1 cellular context compared by ENCODE assay signal in the genomic region with DNA sequence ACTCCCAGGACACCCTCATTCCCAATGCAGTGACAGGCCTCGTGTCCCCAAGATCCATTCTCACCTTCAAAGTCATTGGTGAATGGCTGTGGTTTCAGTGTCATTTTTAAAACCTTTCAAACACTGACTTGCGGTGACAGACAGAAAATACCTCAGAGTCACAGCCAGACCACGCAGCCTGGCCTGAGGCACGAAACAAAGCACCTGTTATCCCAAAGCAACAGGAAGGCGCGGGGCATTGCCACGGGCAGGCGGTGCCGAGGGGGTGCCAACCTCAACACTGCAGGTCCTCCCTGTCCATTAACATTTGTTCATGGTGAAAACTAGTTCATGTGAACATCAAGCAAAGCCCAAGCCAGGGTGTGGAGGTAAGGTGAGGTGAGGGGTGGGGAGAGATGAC.
TF ChIP-seq lines count a peak whose summit lies in the region.

No MANE protein-coding gene starts in this region.

TF ChIP-seq in HepG2, 621 proteins besides CTCF, POLR2A, EP300 and RAD21:
- TF ChIP-seq HNRNPL (IDR thresholded peaks at IDR 0.05; ENCODE audit: low read depth, low read length) (no peak), ZBTB20 (CRISPR knock-in tag; IDR thresholded peaks at IDR 0.05; ENCODE audit: borderline replicate concordance, low read depth) (no peak), ZFYVE20 (CRISPR knock-in tag; IDR thresholded peaks at IDR 0.05; ENCODE audit: borderline replicate concordance, low read depth) (no peak), ZNF557 (CRISPR knock-in tag; IDR thresholded peaks at IDR 0.05) (no peak), NFE2L1 (CRISPR knock-in tag; IDR thresholded peaks at IDR 0.05; ENCODE audit: borderline replicate concordance) (no peak), MYNN (CRISPR knock-in tag; IDR thresholded peaks at IDR 0.05; ENCODE audit: low read depth) (no peak), ZNF121 (CRISPR knock-in tag; IDR thresholded peaks at IDR 0.05) (no peak), ISL2 (CRISPR knock-in tag; IDR thresholded peaks at IDR 0.05) (no peak), LCORL (IDR thresholded peaks at IDR 0.05) (no peak), LCORL (CRISPR knock-in tag; IDR thresholded peaks at IDR 0.05) (no peak), ETV5 (CRISPR knock-in tag; IDR thresholded peaks at IDR 0.05; ENCODE audit: borderline replicate concordance) (no peak)
- TF ChIP-seq, protein P1, sequence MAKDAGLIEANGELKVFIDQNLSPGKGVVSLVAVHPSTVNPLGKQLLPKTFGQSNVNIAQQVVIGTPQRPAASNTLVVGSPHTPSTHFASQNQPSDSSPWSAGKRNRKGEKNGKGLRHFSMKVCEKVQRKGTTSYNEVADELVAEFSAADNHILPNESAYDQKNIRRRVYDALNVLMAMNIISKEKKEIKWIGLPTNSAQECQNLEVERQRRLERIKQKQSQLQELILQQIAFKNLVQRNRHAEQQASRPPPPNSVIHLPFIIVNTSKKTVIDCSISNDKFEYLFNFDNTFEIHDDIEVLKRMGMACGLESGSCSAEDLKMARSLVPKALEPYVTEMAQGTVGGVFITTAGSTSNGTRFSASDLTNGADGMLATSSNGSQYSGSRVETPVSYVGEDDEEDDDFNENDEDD (CRISPR knock-in tag; IDR thresholded peaks at IDR 0.05; ENCODE audit: borderline replicate concordance), result no peak
- TF ChIP-seq, protein P2, sequence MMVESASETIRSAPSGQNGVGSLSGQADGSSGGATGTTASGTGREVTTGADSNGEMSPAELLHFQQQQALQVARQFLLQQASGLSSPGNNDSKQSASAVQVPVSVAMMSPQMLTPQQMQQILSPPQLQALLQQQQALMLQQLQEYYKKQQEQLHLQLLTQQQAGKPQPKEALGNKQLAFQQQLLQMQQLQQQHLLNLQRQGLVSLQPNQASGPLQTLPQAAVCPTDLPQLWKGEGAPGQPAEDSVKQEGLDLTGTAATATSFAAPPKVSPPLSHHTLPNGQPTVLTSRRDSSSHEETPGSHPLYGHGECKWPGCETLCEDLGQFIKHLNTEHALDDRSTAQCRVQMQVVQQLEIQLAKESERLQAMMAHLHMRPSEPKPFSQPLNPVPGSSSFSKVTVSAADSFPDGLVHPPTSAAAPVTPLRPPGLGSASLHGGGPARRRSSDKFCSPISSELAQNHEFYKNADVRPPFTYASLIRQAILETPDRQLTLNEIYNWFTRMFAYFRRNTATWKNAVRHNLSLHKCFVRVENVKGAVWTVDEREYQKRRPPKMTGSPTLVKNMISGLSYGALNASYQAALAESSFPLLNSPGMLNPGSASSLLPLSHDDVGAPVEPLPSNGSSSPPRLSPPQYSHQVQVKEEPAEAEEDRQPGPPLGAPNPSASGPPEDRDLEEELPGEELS (CRISPR knock-in tag; IDR thresholded peaks at IDR 0.05), result no peak
- TF ChIP-seq, protein P3, sequence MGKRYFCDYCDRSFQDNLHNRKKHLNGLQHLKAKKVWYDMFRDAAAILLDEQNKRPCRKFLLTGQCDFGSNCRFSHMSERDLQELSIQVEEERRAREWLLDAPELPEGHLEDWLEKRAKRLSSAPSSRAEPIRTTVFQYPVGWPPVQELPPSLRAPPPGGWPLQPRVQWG (CRISPR knock-in tag; IDR thresholded peaks at IDR 0.05; ENCODE audit: borderline replicate concordance, low read depth), result no peak
- TF ChIP-seq, protein P4, sequence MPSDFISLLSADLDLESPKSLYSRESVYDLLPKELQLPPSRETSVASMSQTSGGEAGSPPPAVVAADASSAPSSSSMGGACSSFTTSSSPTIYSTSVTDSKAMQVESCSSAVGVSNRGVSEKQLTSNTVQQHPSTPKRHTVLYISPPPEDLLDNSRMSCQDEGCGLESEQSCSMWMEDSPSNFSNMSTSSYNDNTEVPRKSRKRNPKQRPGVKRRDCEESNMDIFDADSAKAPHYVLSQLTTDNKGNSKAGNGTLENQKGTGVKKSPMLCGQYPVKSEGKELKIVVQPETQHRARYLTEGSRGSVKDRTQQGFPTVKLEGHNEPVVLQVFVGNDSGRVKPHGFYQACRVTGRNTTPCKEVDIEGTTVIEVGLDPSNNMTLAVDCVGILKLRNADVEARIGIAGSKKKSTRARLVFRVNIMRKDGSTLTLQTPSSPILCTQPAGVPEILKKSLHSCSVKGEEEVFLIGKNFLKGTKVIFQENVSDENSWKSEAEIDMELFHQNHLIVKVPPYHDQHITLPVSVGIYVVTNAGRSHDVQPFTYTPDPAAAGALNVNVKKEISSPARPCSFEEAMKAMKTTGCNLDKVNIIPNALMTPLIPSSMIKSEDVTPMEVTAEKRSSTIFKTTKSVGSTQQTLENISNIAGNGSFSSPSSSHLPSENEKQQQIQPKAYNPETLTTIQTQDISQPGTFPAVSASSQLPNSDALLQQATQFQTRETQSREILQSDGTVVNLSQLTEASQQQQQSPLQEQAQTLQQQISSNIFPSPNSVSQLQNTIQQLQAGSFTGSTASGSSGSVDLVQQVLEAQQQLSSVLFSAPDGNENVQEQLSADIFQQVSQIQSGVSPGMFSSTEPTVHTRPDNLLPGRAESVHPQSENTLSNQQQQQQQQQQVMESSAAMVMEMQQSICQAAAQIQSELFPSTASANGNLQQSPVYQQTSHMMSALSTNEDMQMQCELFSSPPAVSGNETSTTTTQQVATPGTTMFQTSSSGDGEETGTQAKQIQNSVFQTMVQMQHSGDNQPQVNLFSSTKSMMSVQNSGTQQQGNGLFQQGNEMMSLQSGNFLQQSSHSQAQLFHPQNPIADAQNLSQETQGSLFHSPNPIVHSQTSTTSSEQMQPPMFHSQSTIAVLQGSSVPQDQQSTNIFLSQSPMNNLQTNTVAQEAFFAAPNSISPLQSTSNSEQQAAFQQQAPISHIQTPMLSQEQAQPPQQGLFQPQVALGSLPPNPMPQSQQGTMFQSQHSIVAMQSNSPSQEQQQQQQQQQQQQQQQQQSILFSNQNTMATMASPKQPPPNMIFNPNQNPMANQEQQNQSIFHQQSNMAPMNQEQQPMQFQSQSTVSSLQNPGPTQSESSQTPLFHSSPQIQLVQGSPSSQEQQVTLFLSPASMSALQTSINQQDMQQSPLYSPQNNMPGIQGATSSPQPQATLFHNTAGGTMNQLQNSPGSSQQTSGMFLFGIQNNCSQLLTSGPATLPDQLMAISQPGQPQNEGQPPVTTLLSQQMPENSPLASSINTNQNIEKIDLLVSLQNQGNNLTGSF (CRISPR knock-in tag; IDR thresholded peaks at IDR 0.05), result no peak
